Comparison of ENCODE assay signal across 23 cellular contexts in genomic region chr22:45861259-45861658, GRCh38.
"Had no signal": no experiment of that assay in that cellular context is flagged by ENCODE, and none has a peak within 500 bp of the region (broad histone marks: within the 10 kb centered on the region; RNA-seq: fewer than 3 reads in every experiment).

No MANE protein-coding gene starts in this region.

- H3K36me3 ChIP-seq: adrenal gland, Peyer's patch had no signal

- H3K27me3 ChIP-seq: adrenal gland had no signal

- H3K27ac Mint-ChIP-seq: activated CD4-positive, alpha-beta T cell treated with anti-CD3 and anti-CD28 coated beads, Interleukin-2, amount 10 ng/mL, durations not matched to agents 24 days and 14 days; activated naive CD8-positive, alpha-beta T cell treated with anti-CD3 and anti-CD28 coated beads, Interleukin-2, amount 10 ng/mL, durations not matched to agents 7 days and 5 days; T-helper 17 cell; WTC11 had no signal

- H3K9me3 ChIP-seq: Peyer's patch had no signal

- H3K9me3 Mint-ChIP-seq: activated CD4-positive, alpha-beta T cell treated with anti-CD3 and anti-CD28 coated beads, Interleukin-2, amount 10 ng/mL, durations not matched to agents 24 days and 14 days; activated naive CD8-positive, alpha-beta T cell treated with anti-CD3 and anti-CD28 coated beads, Interleukin-2, amount 10 ng/mL, durations not matched to agents 7 days and 5 days; WTC11 had no signal

- H3K4me3 Mint-ChIP-seq: activated CD4-positive, alpha-beta T cell treated with anti-CD3 and anti-CD28 coated beads, Interleukin-2, amount 10 ng/mL, durations not matched to agents 24 days and 14 days; activated naive CD8-positive, alpha-beta T cell treated with anti-CD3 and anti-CD28 coated beads, Interleukin-2, amount 10 ng/mL, durations not matched to agents 7 days and 5 days; T-helper 17 cell; WTC11 had no signal

- DNase-seq: activated CD4-positive, alpha-beta T cell treated with anti-CD3 and anti-CD28 coated beads for 1 hour; activated CD4-positive, alpha-beta T cell treated with anti-CD3 and anti-CD28 coated beads, Interleukin-2, amount 10 ng/mL, durations not matched to agents 24 days and 14 days; activated CD4-positive, alpha-beta T cell treated with anti-CD3 and anti-CD28 coated beads, Interleukin-2, amount 50 U/mL, for 48 hours; activated naive CD4-positive, alpha-beta T cell treated with anti-CD3 and anti-CD28 coated beads, Interleukin-2, amount 50 U/mL, for 16 hours; activated naive CD8-positive, alpha-beta T cell treated with anti-CD3 and anti-CD28 coated beads, Interleukin-2, amount 10 ng/mL, durations not matched to agents 7 days and 5 days; anterior cingulate cortex; Karpas-422; NCI-H1105 treated with DMSO at 0.1 percent for 48 hours; NCI-H1436 treated with DMSO at 0.1 percent for 48 hours; NCI-H187; NCI-H2081; NCI-H446; NCI-H526; NCI-H774; NK-92 treated with Interleukin-12 subunit alpha and Interleukin-12 subunit beta, amount 100 ng/mL, for 24 hours; OCI-M1; Peyer's patch; SIG-M5; T-helper 17 cell; T-helper 9 cell had no signal

- H3K4me3 ChIP-seq: adrenal gland, K562, Peyer's patch had no signal

- H3K27ac ChIP-seq: adrenal gland, Peyer's patch had no signal

- H3K4me1 ChIP-seq: adrenal gland had no signal
